In genomic region chr5:58887311-58887710, GRCh38 we compare ENCODE assay signal across 13 cellular contexts.
DNase-seq lines count a peak whose midpoint lies in the region; ATAC-seq, FAIRE-seq and TF ChIP-seq lines count a peak whose summit lies in the region.
"Had no signal": no experiment of that assay in that cellular context is flagged by ENCODE, and none has a peak within 500 bp of the region (broad histone marks: within the 10 kb centered on the region; RNA-seq: fewer than 3 reads in every experiment).

No MANE protein-coding gene starts in this region.

- H2AFZ ChIP-seq in HepG2 (ENCODE audit: low read length): no peak overlapping the region

- H3K36me3 ChIP-seq in HepG2 (replicated peaks in 1 of 2; ENCODE audit: control insufficient read depth in 1 of 2, insufficient read depth in 2 of 2, low read length in 2 of 2) (no peaks in the 10 kb centered on the region), right lobe of liver (no peaks in the 10 kb centered on the region), SK-N-MC (ENCODE audit: insufficient read depth, low read length) (no peaks in the 10 kb centered on the region), lower lobe of right lung (no peaks in the 10 kb centered on the region), upper lobe of left lung (no peaks in the 10 kb centered on the region)
- H3K36me3 ChIP-seq: neutrophil, SJSA1 had no signal

- no peak for TF ChIP-seq POLR2A in HepG2 (IDR thresholded peaks at IDR 0.05; ENCODE audit: insufficient read depth in 1 of 2, low read depth in 2 of 2, low read length in 2 of 2)
- TF ChIP-seq POLR2A in right lobe of liver (IDR thresholded peaks at IDR 0.05): no peak
- no peak for TF ChIP-seq POLR2A in upper lobe of left lung (IDR thresholded peaks at IDR 0.05)

- intact Hi-C loops in HepG2 (cut with micrococcal nuclease; ENCODE audit: unreplicated experiment): no loop called here
- intact Hi-C loops in right lobe of liver (cut with DNase I): no loop called here
- intact Hi-C loops in lower lobe of right lung (cut with DNase I): no loop called here

- TF ChIP-seq CTCF in HepG2 (CRISPR knock-in tag; IDR thresholded peaks at IDR 0.05): no peak
- TF ChIP-seq CTCF in right lobe of liver (IDR thresholded peaks at IDR 0.05): no peak
- no peak for TF ChIP-seq CTCF in lower lobe of right lung (IDR thresholded peaks at IDR 0.05)
- TF ChIP-seq CTCF in upper lobe of left lung (IDR thresholded peaks at IDR 0.05): no peak
- TF ChIP-seq CTCF in D721Med (IDR thresholded peaks at IDR 0.05; ENCODE audit: insufficient read depth, missing control alignments): no peak

- no peak overlapping the region for H3K27ac ChIP-seq in HepG2 (ENCODE audit: extremely low read length, insufficient read depth, low read length)
- no peak overlapping the region for H3K27ac ChIP-seq in right lobe of liver
- H3K27ac ChIP-seq in SK-N-MC: peak overlapping the region; percentile 98
- peak overlapping the region; percentile 79 for H3K27ac ChIP-seq in lower lobe of right lung
- peak overlapping the region; percentile 70 to 84 (median 76) for H3K27ac ChIP-seq in upper lobe of left lung
- H3K27ac ChIP-seq: C4-2B, hepatocyte, neutrophil, SJSA1 had no signal

- no peak for DNase-seq in HepG2 (ENCODE audit: low spot score)
- no peak for DNase-seq in right lobe of liver
- DNase-seq in SK-N-MC (ENCODE audit: low read depth, low spot score): no peak
- DNase-seq in lower lobe of right lung: no peak
- no peak for DNase-seq in upper lobe of left lung
- DNase-seq in D721Med (ENCODE audit: insufficient read length, low spot score): no peak
- no peak for DNase-seq in LoVo (ENCODE audit: low spot score)
- DNase-seq in NCI-H510A (lab: John Stamatoyannopoulos, UW): no peak
- DNase-seq: DMS79 had no signal

- BruUV-seq in HepG2 (replicated peaks; lab: Mats Ljungman, UMichigan): no TSS peak

- no peak overlapping the region for H3K4me2 ChIP-seq in HepG2 (ENCODE audit: low read depth, low read length)
- H3K4me2 ChIP-seq: hepatocyte had no signal

- no peaks in the 10 kb centered on the region for H4K20me1 ChIP-seq in HepG2 (ENCODE audit: insufficient read depth, low read length)

- POLR2A ChIA-PET in HepG2 (lab: Yijun Ruan, JAX): no interaction called here

- H3K4me1 ChIP-seq in HepG2 (ENCODE audit: insufficient read depth, low read length) (no peaks in the 10 kb centered on the region; the same call in 1 of the 2 replicates), right lobe of liver (no peaks in the 10 kb centered on the region), lower lobe of right lung (peaks cover 16% of the 10 kb centered on the region), upper lobe of left lung (peaks cover 0 to 14% (median 8%) of the 10 kb centered on the region in 4 donors)

- H3K9me3 ChIP-seq in HepG2 (ENCODE audit: low read length) (no peaks in the 10 kb centered on the region), right lobe of liver (peaks cover 0 to 3% (median 0%) of the 10 kb centered on the region in 4 donors), SK-N-MC (ENCODE audit: low read depth, low read length) (peaks cover 5% of the 10 kb centered on the region; the same call in 1 of the 2 replicates), lower lobe of right lung (no peaks in the 10 kb centered on the region), upper lobe of left lung (no peaks in the 10 kb centered on the region)
- H3K9me3 ChIP-seq: neutrophil, SJSA1 had no signal

- no peak for TF ChIP-seq RAD21 in HepG2 (CRISPR knock-in tag; IDR thresholded peaks at IDR 0.05)

- CTCF ChIA-PET in HepG2 (lab: Yijun Ruan, JAX; ENCODE audit: low intra/inter-chr PET ratio, low total read pairs): interaction anchor here (1.8 kb wide), 1 partner anchor 287 kb away, joined by 7 read pairs; no protein-coding TSS in a partner anchor

- ATAC-seq in HepG2: peak; percentile 11; the same call in 1 of the 3 replicates
- no peak for ATAC-seq in right lobe of liver
- ATAC-seq in lower lobe of right lung: no peak
- ATAC-seq in upper lobe of left lung (ENCODE audit: low FRiP score in 2 of 2): no peak

- H3K4me3 ChIP-seq in HepG2 (replicated peaks in 1 of 3; ENCODE audit: insufficient read depth in 1 of 3, low read depth in 2 of 3, low read length in 3 of 3) (no peak overlapping the region), right lobe of liver (no peak overlapping the region), SK-N-MC (no peak overlapping the region), lower lobe of right lung (no peak overlapping the region), upper lobe of left lung (no peak overlapping the region)
- H3K4me3 ChIP-seq: hepatocyte, SJSA1 had no signal

- FAIRE-seq in HepG2 (lab: Jason Lieb, UNC) (no peak), D721Med (lab: Jason Lieb, UNC) (no peak)

- H3K27me3 ChIP-seq in HepG2 (ENCODE audit: control insufficient read depth in 1 of 2, insufficient read depth in 2 of 2, low read length in 2 of 2) (peaks cover 2 to 27% of the 10 kb centered on the region in 2 experiments; a peak in 4 of 5 replicates), right lobe of liver (no peaks in the 10 kb centered on the region), lower lobe of right lung (ENCODE audit: low read depth) (no peaks in the 10 kb centered on the region), upper lobe of left lung (no peaks in the 10 kb centered on the region)
- H3K27me3 ChIP-seq: hepatocyte, SJSA1 had no signal

- WGBS in HepG2 (ENCODE audit: low lambda C conversion rate): 40% methylated on average over 4 of the region's 4 CpGs
- WGBS in right lobe of liver (ENCODE audit: insufficient coverage, low coverage, low lambda C conversion rate, missing lambda C conversion rate): 25% methylated on average over 1 of the region's 4 CpGs
- WGBS in upper lobe of left lung, 2 donors: 88 to 90% methylated on average over 4 of the region's 4 CpGs

- H3K9ac ChIP-seq in HepG2 (ENCODE audit: insufficient read depth, low read depth, low read length): no peak overlapping the region
- no peak overlapping the region for H3K9ac ChIP-seq in SK-N-MC (ENCODE audit: insufficient read length)

- no peaks in the 10 kb centered on the region for H3K79me2 ChIP-seq in HepG2 (ENCODE audit: insufficient read depth, low read length)
- H3K79me2 ChIP-seq: hepatocyte had no signal

- TF ChIP-seq EP300 in HepG2 (IDR thresholded peaks at IDR 0.05; ENCODE audit: low read depth in 2 of 2, low read length in 2 of 2) (no peak), HepG2 (CRISPR knock-in tag; IDR thresholded peaks at IDR 0.05; ENCODE audit: borderline replicate concordance) (no peak), upper lobe of left lung (IDR thresholded peaks at IDR 0.05) (no peak)

- in situ Hi-C loops in HepG2 (cut with HindIII; ENCODE audit: extremely low pct_ligation_motif_present, low pct_unique_long_range_greater_than_20kb): loop anchor here (5.0 to 25.0 kb wide), 3 partner anchors 117 to 475 kb away; no protein-coding TSS in a partner anchor

TF ChIP-seq in HepG2, 621 proteins besides CTCF, POLR2A, EP300 and RAD21 (continues in another document):
- no peak for TF ChIP-seq JUNB (CRISPR knock-in tag; IDR thresholded peaks at IDR 0.05; ENCODE audit: borderline replicate concordance)
- TF ChIP-seq ARHGAP35 (CRISPR knock-in tag; IDR thresholded peaks at IDR 0.05; ENCODE audit: borderline replicate concordance): no peak
- TF ChIP-seq DMTF1 (CRISPR knock-in tag; IDR thresholded peaks at IDR 0.05): no peak
- TF ChIP-seq SMYD3 (CRISPR knock-in tag; IDR thresholded peaks at IDR 0.05): no peak
- no peak for TF ChIP-seq ELF4 (CRISPR knock-in tag; IDR thresholded peaks at IDR 0.05; ENCODE audit: borderline replicate concordance)
- no peak for TF ChIP-seq ADNP (CRISPR knock-in tag; IDR thresholded peaks at IDR 0.05)
- no peak for TF ChIP-seq PRDM4 (CRISPR knock-in tag; IDR thresholded peaks at IDR 0.05; ENCODE audit: borderline replicate concordance)
- no peak for TF ChIP-seq KLF6 (CRISPR knock-in tag; IDR thresholded peaks at IDR 0.05)

Comparison
In these comparisons a context has a peak if more than half of its experiments do, and no peak if none do; other contexts are left out.
1. H3K27ac ChIP-seq: peak in SK-N-MC (single experiment), lower lobe of right lung (single experiment) and upper lobe of left lung (4 of 4); none in HepG2 (single experiment) and right lobe of liver (0 of 3).